ENCODE assay signal across 1 cellular context in the genomic region with DNA sequence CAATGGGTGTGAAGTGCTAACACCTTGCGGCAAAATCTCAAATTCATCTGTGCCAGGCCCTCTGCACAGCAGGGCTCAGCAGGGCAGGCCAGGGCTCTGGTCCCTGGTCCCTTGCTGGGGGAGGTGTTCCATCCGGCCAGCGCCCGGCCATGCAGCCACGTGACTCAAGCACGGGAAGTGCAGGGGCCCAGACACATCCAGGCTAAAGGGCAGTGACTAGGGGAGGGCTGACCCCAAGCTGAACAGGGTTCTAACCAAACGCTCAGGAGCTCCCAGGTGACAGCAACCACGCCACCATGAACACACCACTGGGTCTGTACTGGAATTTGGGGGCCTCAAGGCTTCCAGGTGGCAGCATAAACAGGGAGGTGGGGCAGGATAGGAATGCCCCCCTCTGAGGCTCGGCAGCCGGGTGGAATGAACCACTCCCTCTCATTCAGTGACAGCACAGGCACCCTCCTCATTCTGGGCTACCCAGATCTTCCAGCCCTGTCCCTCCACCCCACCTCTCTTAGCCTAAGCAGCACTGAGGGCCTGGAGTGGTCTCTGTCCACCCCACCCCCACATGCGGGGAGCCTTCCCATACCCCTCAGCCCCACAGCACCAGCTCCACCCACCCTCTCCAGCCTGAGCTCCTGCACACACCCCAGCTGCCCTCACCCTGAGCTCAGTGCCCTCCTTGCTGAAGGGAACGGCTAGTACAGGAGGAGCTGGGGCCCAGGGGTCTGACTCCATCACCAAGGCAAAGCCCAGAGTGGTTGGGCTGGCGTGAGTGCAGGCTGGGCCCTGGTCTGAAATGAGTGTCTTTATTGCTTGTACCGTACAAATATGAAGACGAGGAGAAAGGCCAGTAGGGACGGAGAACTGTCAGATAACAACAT.
TF ChIP-seq lines count a peak whose summit lies in the region.

No MANE protein-coding gene starts in this region.

TF ChIP-seq in HepG2, 621 proteins besides CTCF, POLR2A, EP300 and RAD21 (continued from another document and continues in another):
- no peak for TF ChIP-seq ATF7 (IDR thresholded peaks at IDR 0.05)
- TF ChIP-seq ATF7 (CRISPR knock-in tag; IDR thresholded peaks at IDR 0.05), result no peak; the same call in 1 of the 2 replicates
- no peak for TF ChIP-seq ZBTB1 (CRISPR knock-in tag; IDR thresholded peaks at IDR 0.05; ENCODE audit: borderline replicate concordance)
- TF ChIP-seq TAF15 (IDR thresholded peaks at IDR 0.05; ENCODE audit: low read depth, low read length, poor library complexity, severe bottlenecking), result no peak
- TF ChIP-seq ZNF556 (CRISPR knock-in tag; IDR thresholded peaks at IDR 0.05; ENCODE audit: borderline replicate concordance), result peak; percentile 92
- peak in 1 of 2 experiments; percentile 87; a peak in 2 of 4 replicates for TF ChIP-seq KLF16 (CRISPR knock-in tag; IDR thresholded peaks at IDR 0.05)
- TF ChIP-seq ZNF761 (CRISPR knock-in tag; conservative IDR thresholded peaks at IDR 0.05), result peak; percentile 74; the same call in 1 of the 2 replicates
- TF ChIP-seq, protein P1, sequence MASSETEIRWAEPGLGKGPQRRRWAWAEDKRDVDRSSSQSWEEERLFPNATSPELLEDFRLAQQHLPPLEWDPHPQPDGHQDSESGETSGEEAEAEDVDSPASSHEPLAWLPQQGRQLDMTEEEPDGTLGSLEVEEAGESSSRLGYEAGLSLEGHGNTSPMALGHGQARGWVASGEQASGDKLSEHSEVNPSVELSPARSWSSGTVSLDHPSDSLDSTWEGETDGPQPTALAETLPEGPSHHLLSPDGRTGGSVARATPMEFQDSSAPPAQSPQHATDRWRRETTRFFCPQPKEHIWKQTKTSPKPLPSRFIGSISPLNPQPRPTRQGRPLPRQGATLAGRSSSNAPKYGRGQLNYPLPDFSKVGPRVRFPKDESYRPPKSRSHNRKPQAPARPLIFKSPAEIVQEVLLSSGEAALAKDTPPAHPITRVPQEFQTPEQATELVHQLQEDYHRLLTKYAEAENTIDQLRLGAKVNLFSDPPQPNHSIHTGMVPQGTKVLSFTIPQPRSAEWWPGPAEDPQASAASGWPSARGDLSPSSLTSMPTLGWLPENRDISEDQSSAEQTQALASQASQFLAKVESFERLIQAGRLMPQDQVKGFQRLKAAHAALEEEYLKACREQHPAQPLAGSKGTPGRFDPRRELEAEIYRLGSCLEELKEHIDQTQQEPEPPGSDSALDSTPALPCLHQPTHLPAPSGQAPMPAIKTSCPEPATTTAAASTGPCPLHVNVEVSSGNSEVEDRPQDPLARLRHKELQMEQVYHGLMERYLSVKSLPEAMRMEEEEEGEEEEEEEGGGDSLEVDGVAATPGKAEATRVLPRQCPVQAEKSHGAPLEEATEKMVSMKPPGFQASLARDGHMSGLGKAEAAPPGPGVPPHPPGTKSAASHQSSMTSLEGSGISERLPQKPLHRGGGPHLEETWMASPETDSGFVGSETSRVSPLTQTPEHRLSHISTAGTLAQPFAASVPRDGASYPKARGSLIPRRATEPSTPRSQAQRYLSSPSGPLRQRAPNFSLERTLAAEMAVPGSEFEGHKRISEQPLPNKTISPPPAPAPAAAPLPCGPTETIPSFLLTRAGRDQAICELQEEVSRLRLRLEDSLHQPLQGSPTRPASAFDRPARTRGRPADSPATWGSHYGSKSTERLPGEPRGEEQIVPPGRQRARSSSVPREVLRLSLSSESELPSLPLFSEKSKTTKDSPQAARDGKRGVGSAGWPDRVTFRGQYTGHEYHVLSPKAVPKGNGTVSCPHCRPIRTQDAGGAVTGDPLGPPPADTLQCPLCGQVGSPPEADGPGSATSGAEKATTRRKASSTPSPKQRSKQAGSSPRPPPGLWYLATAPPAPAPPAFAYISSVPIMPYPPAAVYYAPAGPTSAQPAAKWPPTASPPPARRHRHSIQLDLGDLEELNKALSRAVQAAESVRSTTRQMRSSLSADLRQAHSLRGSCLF (CRISPR knock-in tag; IDR thresholded peaks at IDR 0.05; ENCODE audit: borderline replicate concordance), result no peak
- TF ChIP-seq MAF1 (CRISPR knock-in tag; IDR thresholded peaks at IDR 0.05; ENCODE audit: borderline replicate concordance), result peak; percentile 55; the same call in 1 of the 2 replicates
- peak; percentile 88; the same call in 1 of the 2 replicates for TF ChIP-seq CCDC6 (CRISPR knock-in tag; IDR thresholded peaks at IDR 0.05)
- no peak; the same call in 1 of the 2 replicates for TF ChIP-seq ZNF766 (CRISPR knock-in tag; IDR thresholded peaks at IDR 0.05; ENCODE audit: borderline replicate concordance)
- TF ChIP-seq AKAP8 (CRISPR knock-in tag; IDR thresholded peaks at IDR 0.05), result peak; percentile 98
- TF ChIP-seq DNMT1 (CRISPR knock-in tag; IDR thresholded peaks at IDR 0.05), result no peak
- TF ChIP-seq ZFP91 (CRISPR knock-in tag; IDR thresholded peaks at IDR 0.05; ENCODE audit: borderline replicate concordance), result peak; percentile 82
- TF ChIP-seq, protein P2, sequence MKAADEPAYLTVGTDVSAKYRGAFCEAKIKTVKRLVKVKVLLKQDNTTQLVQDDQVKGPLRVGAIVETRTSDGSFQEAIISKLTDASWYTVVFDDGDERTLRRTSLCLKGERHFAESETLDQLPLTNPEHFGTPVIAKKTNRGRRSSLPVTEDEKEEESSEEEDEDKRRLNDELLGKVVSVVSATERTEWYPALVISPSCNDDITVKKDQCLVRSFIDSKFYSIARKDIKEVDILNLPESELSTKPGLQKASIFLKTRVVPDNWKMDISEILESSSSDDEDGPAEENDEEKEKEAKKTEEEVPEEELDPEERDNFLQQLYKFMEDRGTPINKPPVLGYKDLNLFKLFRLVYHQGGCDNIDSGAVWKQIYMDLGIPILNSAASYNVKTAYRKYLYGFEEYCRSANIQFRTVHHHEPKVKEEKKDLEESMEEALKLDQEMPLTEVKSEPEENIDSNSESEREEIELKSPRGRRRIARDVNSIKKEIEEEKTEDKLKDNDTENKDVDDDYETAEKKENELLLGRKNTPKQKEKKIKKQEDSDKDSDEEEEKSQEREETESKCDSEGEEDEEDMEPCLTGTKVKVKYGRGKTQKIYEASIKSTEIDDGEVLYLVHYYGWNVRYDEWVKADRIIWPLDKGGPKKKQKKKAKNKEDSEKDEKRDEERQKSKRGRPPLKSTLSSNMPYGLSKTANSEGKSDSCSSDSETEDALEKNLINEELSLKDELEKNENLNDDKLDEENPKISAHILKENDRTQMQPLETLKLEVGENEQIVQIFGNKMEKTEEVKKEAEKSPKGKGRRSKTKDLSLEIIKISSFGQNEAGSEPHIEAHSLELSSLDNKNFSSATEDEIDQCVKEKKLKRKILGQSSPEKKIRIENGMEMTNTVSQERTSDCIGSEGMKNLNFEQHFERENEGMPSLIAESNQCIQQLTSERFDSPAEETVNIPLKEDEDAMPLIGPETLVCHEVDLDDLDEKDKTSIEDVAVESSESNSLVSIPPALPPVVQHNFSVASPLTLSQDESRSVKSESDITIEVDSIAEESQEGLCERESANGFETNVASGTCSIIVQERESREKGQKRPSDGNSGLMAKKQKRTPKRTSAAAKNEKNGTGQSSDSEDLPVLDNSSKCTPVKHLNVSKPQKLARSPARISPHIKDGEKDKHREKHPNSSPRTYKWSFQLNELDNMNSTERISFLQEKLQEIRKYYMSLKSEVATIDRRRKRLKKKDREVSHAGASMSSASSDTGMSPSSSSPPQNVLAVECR (CRISPR knock-in tag; IDR thresholded peaks at IDR 0.05; ENCODE audit: borderline replicate concordance), result peak; percentile 87
- peak; percentile 99 for TF ChIP-seq RXRB (CRISPR knock-in tag; IDR thresholded peaks at IDR 0.05; ENCODE audit: borderline replicate concordance)
- TF ChIP-seq ZNF644 (CRISPR knock-in tag; IDR thresholded peaks at IDR 0.05; ENCODE audit: low read depth), result peak; percentile 33; the same call in 1 of the 2 replicates
- no peak for TF ChIP-seq RNF2 (conservative IDR thresholded peaks at IDR 0.05; ENCODE audit: low read depth)
- TF ChIP-seq, protein P3, sequence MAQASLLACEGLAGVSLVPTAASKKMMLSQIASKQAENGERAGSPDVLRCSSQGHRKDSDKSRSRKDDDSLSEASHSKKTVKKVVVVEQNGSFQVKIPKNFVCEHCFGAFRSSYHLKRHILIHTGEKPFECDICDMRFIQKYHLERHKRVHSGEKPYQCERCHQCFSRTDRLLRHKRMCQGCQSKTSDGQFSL (CRISPR knock-in tag; IDR thresholded peaks at IDR 0.05), result no peak; the same call in 1 of the 2 replicates
- TF ChIP-seq RFX5 (IDR thresholded peaks at IDR 0.05; ENCODE audit: low read depth, low read length), result no peak
- peak; percentile 76; the same call in 1 of the 2 replicates for TF ChIP-seq ZZZ3 (CRISPR knock-in tag; IDR thresholded peaks at IDR 0.05; ENCODE audit: borderline replicate concordance)
- TF ChIP-seq, protein P4, sequence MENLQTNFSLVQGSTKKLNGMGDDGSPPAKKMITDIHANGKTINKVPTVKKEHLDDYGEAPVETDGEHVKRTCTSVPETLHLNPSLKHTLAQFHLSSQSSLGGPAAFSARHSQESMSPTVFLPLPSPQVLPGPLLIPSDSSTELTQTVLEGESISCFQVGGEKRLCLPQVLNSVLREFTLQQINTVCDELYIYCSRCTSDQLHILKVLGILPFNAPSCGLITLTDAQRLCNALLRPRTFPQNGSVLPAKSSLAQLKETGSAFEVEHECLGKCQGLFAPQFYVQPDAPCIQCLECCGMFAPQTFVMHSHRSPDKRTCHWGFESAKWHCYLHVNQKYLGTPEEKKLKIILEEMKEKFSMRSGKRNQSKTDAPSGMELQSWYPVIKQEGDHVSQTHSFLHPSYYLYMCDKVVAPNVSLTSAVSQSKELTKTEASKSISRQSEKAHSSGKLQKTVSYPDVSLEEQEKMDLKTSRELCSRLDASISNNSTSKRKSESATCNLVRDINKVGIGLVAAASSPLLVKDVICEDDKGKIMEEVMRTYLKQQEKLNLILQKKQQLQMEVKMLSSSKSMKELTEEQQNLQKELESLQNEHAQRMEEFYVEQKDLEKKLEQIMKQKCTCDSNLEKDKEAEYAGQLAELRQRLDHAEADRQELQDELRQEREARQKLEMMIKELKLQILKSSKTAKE (CRISPR knock-in tag; IDR thresholded peaks at IDR 0.05; ENCODE audit: borderline replicate concordance), result peak; percentile 68; the same call in 1 of the 2 replicates
- no peak for TF ChIP-seq FOXK2 (IDR thresholded peaks at IDR 0.05)
- TF ChIP-seq ZNF605 (CRISPR knock-in tag; IDR thresholded peaks at IDR 0.05), result peak; percentile 30; the same call in 1 of the 2 replicates
- TF ChIP-seq POGK (CRISPR knock-in tag; conservative IDR thresholded peaks at IDR 0.05), result no peak
- TF ChIP-seq ZNF207 (IDR thresholded peaks at IDR 0.05; ENCODE audit: borderline replicate concordance), result no peak
- no peak for TF ChIP-seq EED (CRISPR knock-in tag; IDR thresholded peaks at IDR 0.05)
- 0 out of 2 replicates have a peak, but pooled peaks have one; percentile 41 for TF ChIP-seq SMAD3 (CRISPR knock-in tag; IDR thresholded peaks at IDR 0.05)
- peak; percentile 26 for TF ChIP-seq MIER2 (CRISPR knock-in tag; IDR thresholded peaks at IDR 0.05)
- TF ChIP-seq NFE2 (CRISPR knock-in tag; IDR thresholded peaks at IDR 0.05), result 0 out of 2 replicates have a peak, but pooled peaks have one; percentile 14
- no peak for TF ChIP-seq FLYWCH1 (CRISPR knock-in tag; IDR thresholded peaks at IDR 0.05)
- peak; percentile 70; the same call in 1 of the 2 replicates for TF ChIP-seq ZNF510 (CRISPR knock-in tag; IDR thresholded peaks at IDR 0.05; ENCODE audit: low read depth)
- no peak for TF ChIP-seq FOSL1 (CRISPR knock-in tag; IDR thresholded peaks at IDR 0.05; ENCODE audit: borderline replicate concordance)
- TF ChIP-seq KAT7 (CRISPR knock-in tag; IDR thresholded peaks at IDR 0.05; ENCODE audit: borderline replicate concordance), result 0 out of 2 replicates have a peak, but pooled peaks have one; percentile 71
- TF ChIP-seq, protein P5, sequence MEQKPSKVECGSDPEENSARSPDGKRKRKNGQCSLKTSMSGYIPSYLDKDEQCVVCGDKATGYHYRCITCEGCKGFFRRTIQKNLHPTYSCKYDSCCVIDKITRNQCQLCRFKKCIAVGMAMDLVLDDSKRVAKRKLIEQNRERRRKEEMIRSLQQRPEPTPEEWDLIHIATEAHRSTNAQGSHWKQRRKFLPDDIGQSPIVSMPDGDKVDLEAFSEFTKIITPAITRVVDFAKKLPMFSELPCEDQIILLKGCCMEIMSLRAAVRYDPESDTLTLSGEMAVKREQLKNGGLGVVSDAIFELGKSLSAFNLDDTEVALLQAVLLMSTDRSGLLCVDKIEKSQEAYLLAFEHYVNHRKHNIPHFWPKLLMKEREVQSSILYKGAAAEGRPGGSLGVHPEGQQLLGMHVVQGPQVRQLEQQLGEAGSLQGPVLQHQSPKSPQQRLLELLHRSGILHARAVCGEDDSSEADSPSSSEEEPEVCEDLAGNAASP (CRISPR knock-in tag; IDR thresholded peaks at IDR 0.05; ENCODE audit: borderline replicate concordance), result peak; percentile 66; the same call in 1 of the 2 replicates
- TF ChIP-seq IRF2 (CRISPR knock-in tag; IDR thresholded peaks at IDR 0.05), result peak; percentile 76
- peak; percentile 34; the same call in 1 of the 2 replicates for TF ChIP-seq GMEB1 (CRISPR knock-in tag; IDR thresholded peaks at IDR 0.05; ENCODE audit: borderline replicate concordance)
- peak; percentile 57; the same call in 1 of the 2 replicates for TF ChIP-seq CBX5 (CRISPR knock-in tag; IDR thresholded peaks at IDR 0.05; ENCODE audit: borderline replicate concordance)
